ENCODE assay signal across 10 cellular contexts in the genomic region with DNA sequence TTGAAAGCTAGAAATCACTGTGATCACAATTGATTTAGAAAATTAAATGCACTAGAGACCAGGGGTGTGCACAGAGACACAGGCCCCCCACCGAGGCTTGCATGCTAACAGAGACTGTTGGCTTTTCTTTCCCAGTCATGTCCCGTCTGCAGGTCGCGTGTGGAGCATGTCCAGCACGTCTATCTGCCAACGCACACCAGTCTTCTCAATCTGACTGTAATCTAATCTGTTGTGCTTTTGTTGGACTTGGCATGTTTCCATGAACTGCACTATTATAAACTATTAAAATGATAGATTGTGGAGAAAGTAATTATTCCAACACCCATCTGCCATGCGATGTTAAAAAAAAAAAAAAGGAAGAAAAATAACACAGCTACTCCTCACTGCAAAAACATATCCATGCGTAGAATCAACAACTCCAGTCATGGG. TPM values are rescaled to one million over a fixed set of nuclear protein-coding genes. Genes with fewer than 3 reads are reported as not detected.
DNase-seq lines count a peak whose midpoint lies in the region; ATAC-seq and TF ChIP-seq lines count a peak whose summit lies in the region.
"Had no signal": no experiment of that assay in that cellular context is flagged by ENCODE, and none has a peak within 500 bp of the region (broad histone marks: within the 10 kb centered on the region; RNA-seq: fewer than 3 reads in every experiment).

No MANE protein-coding gene starts in this region.

- no peak for TF ChIP-seq CTCF in 22Rv1 (IDR thresholded peaks at IDR 0.05)
- TF ChIP-seq CTCF in foreskin keratinocyte (conservative IDR thresholded peaks at IDR 0.05) = no peak

- H3K27ac ChIP-seq in 22Rv1 (peak overlapping the region; percentile 42), foreskin keratinocyte (no peak overlapping the region)

- ATAC-seq in foreskin keratinocyte (no peak), GM18873 (IDR thresholded peaks at IDR 0.05; ENCODE audit: low FRiP score, unreplicated experiment) (no peak)

- H3K4me1 ChIP-seq in foreskin keratinocyte = no peaks in the 10 kb centered on the region

- peak; percentile 4 for DNase-seq in NCI-H1092 (lab: John Stamatoyannopoulos, UW)
- DNase-seq in NCI-H69 (lab: John Stamatoyannopoulos, UW) = peak; percentile 98
- peak; percentile 30 for DNase-seq in iris pigment epithelial cell (ENCODE audit: low read depth)
- no peak for DNase-seq in foreskin keratinocyte
- no peak for DNase-seq in central memory CD4-positive, alpha-beta T cell
- DNase-seq in LoVo (ENCODE audit: low spot score) = no peak
- DNase-seq: activated CD4-positive, alpha-beta T cell treated with anti-CD3 and anti-CD28 coated beads for 1 hour; stimulated activated CD4-positive, alpha-beta T cell treated with anti-CD3 and anti-CD28 coated beads, Interleukin-1b, Interleukin-23, amount 100 ng/mL, for 48 hours had no signal

- no peaks in the 10 kb centered on the region for H3K27me3 ChIP-seq in foreskin keratinocyte

RNA-seq across cellular contexts. Expression of a gene that starts 17.7 kb away (rescaled TPM):
- 3.7 and 4.2 TPM in 2 replicates for total RNA-seq in foreskin keratinocyte
- 1.4 and 1.7 TPM in 2 replicates for polyA plus RNA-seq in foreskin keratinocyte

Comparison
In these comparisons a context has a peak if more than half of its experiments do, and no peak if none do; other contexts are left out.
1. DNase-seq: peak in NCI-H1092 (single experiment), NCI-H69 (single experiment) and iris pigment epithelial cell (single experiment); none in foreskin keratinocyte (0 of 2), central memory CD4-positive, alpha-beta T cell (single experiment) and LoVo (single experiment).